Comparison of ENCODE assay signal across 8 cellular contexts in the genomic region with DNA sequence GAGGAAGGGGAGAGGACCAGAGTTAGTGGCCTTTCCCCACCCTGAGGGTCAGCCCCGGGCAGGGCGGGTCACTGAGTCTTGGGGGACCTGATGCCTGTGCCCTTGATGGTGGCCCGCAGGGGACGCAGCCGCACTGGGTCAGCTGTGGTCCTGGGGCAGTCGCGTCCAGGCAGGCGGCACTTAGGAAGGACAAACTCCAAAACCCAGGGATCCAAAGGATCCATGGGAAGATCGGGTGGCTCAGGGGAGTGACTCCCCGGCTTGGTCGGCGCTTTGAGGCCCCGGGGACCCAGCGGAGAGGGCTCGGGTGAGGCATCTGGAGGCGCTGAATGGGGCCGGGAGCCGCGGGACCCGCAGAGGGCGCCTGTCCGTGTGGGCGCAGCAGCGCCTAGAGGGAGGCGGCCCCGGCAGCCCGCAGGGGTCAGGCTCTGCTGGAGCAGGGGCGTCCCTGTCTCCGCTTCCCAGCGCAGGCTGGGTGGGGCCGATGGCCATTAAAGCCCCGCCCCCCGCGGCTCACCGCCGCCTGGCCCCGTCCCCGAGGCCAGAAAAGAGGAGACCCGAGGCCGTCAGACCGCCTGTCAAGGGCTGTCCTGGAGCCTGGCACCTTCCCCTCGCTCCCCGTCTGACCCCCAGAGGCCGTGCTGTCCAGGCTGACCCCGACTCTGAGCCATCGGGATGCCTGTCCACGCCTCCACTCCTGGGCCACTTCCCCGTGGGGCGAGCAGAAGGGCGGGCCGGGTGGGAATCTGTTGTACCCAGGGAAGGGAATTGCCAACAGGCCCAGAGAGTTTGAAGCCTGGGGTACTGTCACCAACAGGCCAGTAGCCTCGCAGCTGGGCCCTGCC. TPM values are rescaled to one million over a fixed set of nuclear protein-coding genes. Genes with fewer than 3 reads are reported as not detected.
DNase-seq lines count a peak whose midpoint lies in the region; ATAC-seq and TF ChIP-seq lines count a peak whose summit lies in the region.

No MANE protein-coding gene starts in this region.

- no peak overlapping the region for H3K27ac Mint-ChIP-seq in CD4-positive, alpha-beta T cell

- no peaks in the 10 kb centered on the region for H3K36me3 Mint-ChIP-seq in CD4-positive, alpha-beta T cell (ENCODE audit: low read depth)

- H3K9me3 ChIP-seq in CD4-positive, alpha-beta T cell (ENCODE audit: control insufficient read depth, low read length): no peaks in the 10 kb centered on the region
- H3K9me3 ChIP-seq in colonic mucosa (no peaks in the 10 kb centered on the region), lower lobe of right lung (no peaks in the 10 kb centered on the region)

- peak in 4 of 10 experiments; percentile 10 to 30 (median 18) for DNase-seq in CD4-positive, alpha-beta T cell
- DNase-seq in NCI-H774 (lab: John Stamatoyannopoulos, UW): peak; percentile 21
- DNase-seq in colonic mucosa: peak; percentile 54
- DNase-seq in lower lobe of right lung: peak; percentile 79
- peak; percentile 44 for DNase-seq in stimulated activated naive CD8-positive, alpha-beta T cell treated with anti-CD3 and anti-CD28 coated beads, Interleukin-15, Interleukin-2, amounts not matched to agents 100 U/mL and 50 U/mL, for 24 hours
- no peak for DNase-seq in glomerular visceral epithelial cell (ENCODE audit: extremely low spot score)
- no peak for DNase-seq in NCI-H345 treated with DMSO at 0.1 percent for 48 hours (lab: John Stamatoyannopoulos, UW; ENCODE audit: unreplicated experiment)

- POLR2A ChIA-PET in CD4-positive, alpha-beta T cell (lab: Charles Lee): no interaction called here

- CTCF ChIA-PET in CD4-positive, alpha-beta T cell (lab: Charles Lee): no interaction called here

- H3K4me1 Mint-ChIP-seq in CD4-positive, alpha-beta T cell (ENCODE audit: low read depth): no peaks in the 10 kb centered on the region

- H3K9ac ChIP-seq in colonic mucosa (ENCODE audit: low read depth in 2 of 2, low read length in 2 of 2): peak overlapping the region; percentile 34 to 61

- H3K9me3 Mint-ChIP-seq in CD4-positive, alpha-beta T cell: no peaks in the 10 kb centered on the region

- H3K27me3 Mint-ChIP-seq in CD4-positive, alpha-beta T cell: peaks cover 9% of the 10 kb centered on the region

- H3K27me3 ChIP-seq in CD4-positive, alpha-beta T cell (ENCODE audit: control insufficient read depth, insufficient read depth, low read length): peaks cover 17% of the 10 kb centered on the region
- H3K27me3 ChIP-seq in colonic mucosa: no peaks in the 10 kb centered on the region
- no peaks in the 10 kb centered on the region for H3K27me3 ChIP-seq in lower lobe of right lung (ENCODE audit: low read depth)

- H3K4me3 ChIP-seq in colonic mucosa (peak overlapping the region; percentile 25), lower lobe of right lung (peak overlapping the region; percentile 53)

- no peak overlapping the region for H3K27ac ChIP-seq in CD4-positive, alpha-beta T cell (ENCODE audit: low read depth, low read length)
- no peak overlapping the region for H3K27ac ChIP-seq in colonic mucosa
- H3K27ac ChIP-seq in lower lobe of right lung: peak overlapping the region; percentile 67

- intact Hi-C loops in CD4-positive, alpha-beta T cell (cut with DNase I, micrococcal nuclease): no loop called here
- intact Hi-C loops in colonic mucosa (cut with DNase I) (no loop called here), lower lobe of right lung (cut with DNase I) (no loop called here)

- H3K4me1 ChIP-seq in colonic mucosa: no peaks in the 10 kb centered on the region
- H3K4me1 ChIP-seq in lower lobe of right lung: peaks cover 35% of the 10 kb centered on the region

- no peak for TF ChIP-seq CTCF in CD4-positive, alpha-beta T cell (IDR thresholded peaks at IDR 0.05)
- TF ChIP-seq CTCF in colonic mucosa (IDR thresholded peaks at IDR 0.05) (peak; percentile 44), lower lobe of right lung (IDR thresholded peaks at IDR 0.05) (peak; percentile 46)

- H3K4me3 Mint-ChIP-seq in CD4-positive, alpha-beta T cell: no peak overlapping the region

- ATAC-seq in CD4-positive, alpha-beta T cell (ENCODE audit: poor library complexity): peak; percentile 61
- ATAC-seq in lower lobe of right lung: peak; percentile 71 to 82
- ATAC-seq in stimulated activated naive CD8-positive, alpha-beta T cell treated with anti-CD3 and anti-CD28 coated beads, Interleukin-15, Interleukin-2, amounts not matched to agents 100 U/mL and 50 U/mL, for 24 hours: peak; percentile 83
- no peak for ATAC-seq in HG02678 (IDR thresholded peaks at IDR 0.05; ENCODE audit: unreplicated experiment)

- H3K36me3 ChIP-seq in colonic mucosa (no peaks in the 10 kb centered on the region), lower lobe of right lung (no peaks in the 10 kb centered on the region)

RNA-seq across cellular contexts. Expression of gene CIDEC, which starts 17.4 kb away (rescaled TPM):
- total RNA-seq in CD4-positive, alpha-beta T cell: not detected
- total RNA-seq in colonic mucosa (1 to 10 TPM; 4.5 to 8.9 TPM), lower lobe of right lung (not detected)

RNA-seq across cellular contexts. Expression of gene RPUSD3, which starts 18.8 kb away (rescaled TPM):
- 1 to 10 TPM; 7.9 to 8.1 TPM for total RNA-seq in CD4-positive, alpha-beta T cell
- total RNA-seq in colonic mucosa (10 to 100 TPM; 24.8 to 42.9 TPM), lower lobe of right lung (36.5 TPM)

RNA-seq across cellular contexts. Expression of gene JAGN1, which starts 27.8 kb away (rescaled TPM):
- total RNA-seq in CD4-positive, alpha-beta T cell: 10 to 100 TPM; 14.4 to 15.1 TPM
- total RNA-seq in colonic mucosa (10 to 100 TPM; 43.7 to 51.2 TPM), lower lobe of right lung (23.8 TPM)

RNA-seq across cellular contexts. Expression of gene IL17RE, which starts 40.0 kb away (rescaled TPM):
- total RNA-seq in CD4-positive, alpha-beta T cell: 1 to 10 TPM; 1.4 to 1.6 TPM
- total RNA-seq in colonic mucosa (10 to 100 TPM; 66.4 to 71.4 TPM), lower lobe of right lung (21.5 TPM)

RNA-seq across cellular contexts. Expression of gene TTLL3, which starts 52.6 kb away (rescaled TPM):
- 10 to 100 TPM; 50.5 to 58.6 TPM for total RNA-seq in CD4-positive, alpha-beta T cell
- 10 to 100 TPM; 25.0 to 28.7 TPM for total RNA-seq in colonic mucosa
- total RNA-seq in lower lobe of right lung: 50.0 TPM

Comparison
In these comparisons a context has a peak if more than half of its experiments do, and no peak if none do; other contexts are left out.
1. DNase-seq: peak in NCI-H774 (single experiment), colonic mucosa (single experiment), lower lobe of right lung (single experiment) and stimulated activated naive CD8-positive, alpha-beta T cell treated with anti-CD3 and anti-CD28 coated beads, Interleukin-15, Interleukin-2, amounts not matched to agents 100 U/mL and 50 U/mL, for 24 hours (single experiment); none in glomerular visceral epithelial cell (single experiment) and NCI-H345 treated with DMSO at 0.1 percent for 48 hours (single experiment).